In the genomic region with DNA sequence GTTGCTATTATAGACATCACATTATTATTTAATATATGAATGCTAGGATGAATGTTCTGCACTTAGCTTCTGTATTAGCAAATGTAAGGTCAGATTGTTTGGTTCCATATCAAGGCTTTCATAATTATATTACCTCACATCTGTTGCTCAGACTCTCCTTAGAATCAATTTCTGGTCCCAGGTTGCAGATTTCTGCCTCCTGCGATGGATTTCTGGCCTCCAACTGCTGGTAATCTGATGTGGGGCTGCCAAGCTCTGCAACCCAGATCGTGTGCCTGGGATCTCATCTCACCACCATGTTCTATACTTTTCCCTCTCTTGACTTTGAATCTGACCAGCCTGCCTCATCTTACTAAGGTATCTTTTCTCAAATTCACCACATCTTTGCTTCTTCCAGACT, we compare ENCODE assay signal across 1 cellular context.
TF ChIP-seq lines count a peak whose summit lies in the region.

No MANE protein-coding gene starts in this region.

TF ChIP-seq in GM23338, 12 proteins besides CTCF, POLR2A, EP300 and RAD21 (continued from another document):
- TF ChIP-seq ZNF462 (CRISPR knock-in tag; IDR thresholded peaks at IDR 0.05) (no peak), POLR2AphosphoS5 (IDR thresholded peaks at IDR 0.05; ENCODE audit: low read depth) (no peak), CREB1 (CRISPR knock-in tag; IDR thresholded peaks at IDR 0.05; ENCODE audit: low read depth) (no peak)
- TF ChIP-seq, protein P1, sequence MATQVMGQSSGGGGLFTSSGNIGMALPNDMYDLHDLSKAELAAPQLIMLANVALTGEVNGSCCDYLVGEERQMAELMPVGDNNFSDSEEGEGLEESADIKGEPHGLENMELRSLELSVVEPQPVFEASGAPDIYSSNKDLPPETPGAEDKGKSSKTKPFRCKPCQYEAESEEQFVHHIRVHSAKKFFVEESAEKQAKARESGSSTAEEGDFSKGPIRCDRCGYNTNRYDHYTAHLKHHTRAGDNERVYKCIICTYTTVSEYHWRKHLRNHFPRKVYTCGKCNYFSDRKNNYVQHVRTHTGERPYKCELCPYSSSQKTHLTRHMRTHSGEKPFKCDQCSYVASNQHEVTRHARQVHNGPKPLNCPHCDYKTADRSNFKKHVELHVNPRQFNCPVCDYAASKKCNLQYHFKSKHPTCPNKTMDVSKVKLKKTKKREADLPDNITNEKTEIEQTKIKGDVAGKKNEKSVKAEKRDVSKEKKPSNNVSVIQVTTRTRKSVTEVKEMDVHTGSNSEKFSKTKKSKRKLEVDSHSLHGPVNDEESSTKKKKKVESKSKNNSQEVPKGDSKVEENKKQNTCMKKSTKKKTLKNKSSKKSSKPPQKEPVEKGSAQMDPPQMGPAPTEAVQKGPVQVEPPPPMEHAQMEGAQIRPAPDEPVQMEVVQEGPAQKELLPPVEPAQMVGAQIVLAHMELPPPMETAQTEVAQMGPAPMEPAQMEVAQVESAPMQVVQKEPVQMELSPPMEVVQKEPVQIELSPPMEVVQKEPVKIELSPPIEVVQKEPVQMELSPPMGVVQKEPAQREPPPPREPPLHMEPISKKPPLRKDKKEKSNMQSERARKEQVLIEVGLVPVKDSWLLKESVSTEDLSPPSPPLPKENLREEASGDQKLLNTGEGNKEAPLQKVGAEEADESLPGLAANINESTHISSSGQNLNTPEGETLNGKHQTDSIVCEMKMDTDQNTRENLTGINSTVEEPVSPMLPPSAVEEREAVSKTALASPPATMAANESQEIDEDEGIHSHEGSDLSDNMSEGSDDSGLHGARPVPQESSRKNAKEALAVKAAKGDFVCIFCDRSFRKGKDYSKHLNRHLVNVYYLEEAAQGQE (IDR thresholded peaks at IDR 0.05; ENCODE audit: unreplicated experiment): no peak
TF ChIP-seq in GM23338: peak in this region for 0.
